ENCODE assay signal across 8 cellular contexts in the genomic region with DNA sequence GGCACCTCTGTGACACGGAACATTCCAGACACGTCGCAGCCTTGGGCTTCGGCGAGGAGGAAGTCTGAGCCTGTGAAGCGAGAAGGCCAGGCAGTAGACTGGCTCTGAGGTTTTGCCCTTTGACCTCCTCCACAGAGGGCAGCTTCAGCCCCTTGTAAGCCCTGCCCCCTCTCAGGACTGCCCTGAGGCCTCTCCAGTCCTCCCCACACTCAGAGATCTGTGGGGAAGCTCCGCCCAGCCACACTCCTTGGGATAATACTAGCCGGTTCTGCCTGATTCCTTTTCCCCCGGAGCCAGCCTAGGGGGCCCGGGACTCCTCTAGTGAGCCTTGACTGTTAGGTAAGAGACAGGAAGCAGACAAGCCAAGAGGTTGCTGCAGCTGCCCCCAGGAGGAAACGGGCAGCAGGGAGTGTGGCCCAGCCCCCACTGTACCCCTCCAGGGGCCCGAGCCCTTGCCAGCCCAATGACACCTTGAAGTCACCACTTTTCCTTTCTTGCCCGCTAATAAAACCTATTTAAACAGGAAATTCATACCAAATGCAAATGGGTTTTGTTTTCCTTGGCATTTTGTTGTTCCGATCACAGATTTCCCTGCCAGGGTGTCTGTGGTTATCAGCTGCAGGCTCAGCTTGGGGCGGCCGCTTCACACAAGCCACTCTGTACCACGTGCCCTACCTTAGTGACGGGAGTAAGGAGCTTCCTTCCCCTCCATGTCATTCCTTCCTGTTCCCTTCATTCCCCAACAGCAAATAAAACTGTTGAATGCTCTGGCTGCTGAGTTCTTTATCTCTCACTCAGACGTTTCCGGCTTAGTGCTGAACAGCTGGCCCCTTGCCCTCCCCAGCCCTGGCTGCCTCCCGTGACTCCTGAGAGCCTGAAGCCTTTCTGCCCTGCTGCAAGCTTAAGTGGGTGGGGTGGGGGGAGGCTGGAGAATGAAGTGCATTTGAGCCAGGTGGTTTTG.
DNase-seq lines count a peak whose midpoint lies in the region; ATAC-seq and TF ChIP-seq lines count a peak whose summit lies in the region.

No MANE protein-coding gene starts in this region.

- ATAC-seq in HG02588 (IDR thresholded peaks at IDR 0.05; ENCODE audit: unreplicated experiment): peak; percentile 68
- ATAC-seq in activated CD8-positive, alpha-beta memory T cell treated with anti-CD3 and anti-CD28 coated beads, Interleukin-2, amount 10 ng/mL, durations not matched to agents 7 days and 5 days: peak; percentile 62
- no peak for ATAC-seq in HG03039 (IDR thresholded peaks at IDR 0.05; ENCODE audit: unreplicated experiment)

- H3K4me3 Mint-ChIP-seq in activated CD8-positive, alpha-beta memory T cell treated with anti-CD3 and anti-CD28 coated beads, Interleukin-2, amount 10 ng/mL, durations not matched to agents 7 days and 5 days: peak overlapping the region; percentile 13
- peak overlapping the region; percentile 51 to 74 (median 68) for H3K4me3 Mint-ChIP-seq in nephron

- DNase-seq in activated T-cell treated with anti-CD3 and anti-CD28 coated beads, Interleukin-2, amount 50 U/mL, for 1 hour: peak; percentile 26
- DNase-seq in activated T-cell treated with anti-CD3 and anti-CD28 coated beads for 4 hours (no peak), NCI-H146 treated with DMSO at 0.1 percent for 48 hours (lab: John Stamatoyannopoulos, UW; ENCODE audit: unreplicated experiment) (peak; percentile 90), fibroblast of pulmonary artery (ENCODE audit: low read depth) (peak; percentile 95)
- DNase-seq in activated CD8-positive, alpha-beta memory T cell treated with anti-CD3 and anti-CD28 coated beads, Interleukin-2, amount 10 ng/mL, durations not matched to agents 7 days and 5 days: no peak

- H3K36me3 Mint-ChIP-seq in activated CD8-positive, alpha-beta memory T cell treated with anti-CD3 and anti-CD28 coated beads, Interleukin-2, amount 10 ng/mL, durations not matched to agents 7 days and 5 days: no peaks in the 10 kb centered on the region
- H3K36me3 Mint-ChIP-seq in nephron (ENCODE audit: low read depth): peaks cover 22% of the 10 kb centered on the region

- peaks cover 35% of the 10 kb centered on the region for H3K4me1 Mint-ChIP-seq in activated CD8-positive, alpha-beta memory T cell treated with anti-CD3 and anti-CD28 coated beads, Interleukin-2, amount 10 ng/mL, durations not matched to agents 7 days and 5 days
- peaks cover 43% of the 10 kb centered on the region for H3K4me1 Mint-ChIP-seq in nephron

- H3K27me3 Mint-ChIP-seq in activated CD8-positive, alpha-beta memory T cell treated with anti-CD3 and anti-CD28 coated beads, Interleukin-2, amount 10 ng/mL, durations not matched to agents 7 days and 5 days: no peaks in the 10 kb centered on the region
- peaks cover 9% of the 10 kb centered on the region for H3K27me3 Mint-ChIP-seq in nephron (ENCODE audit: low read depth)

- peak overlapping the region; percentile 58 for H3K27ac Mint-ChIP-seq in activated CD8-positive, alpha-beta memory T cell treated with anti-CD3 and anti-CD28 coated beads, Interleukin-2, amount 10 ng/mL, durations not matched to agents 7 days and 5 days
- H3K27ac Mint-ChIP-seq in nephron: peak overlapping the region; percentile 93 to 96 (median 93)

- CTCF ChIA-PET in activated CD8-positive, alpha-beta memory T cell treated with anti-CD3 and anti-CD28 coated beads, Interleukin-2, amount 10 ng/mL, durations not matched to agents 7 days and 5 days (lab: Charles Lee): interaction anchor here (1.0 kb wide), 1 partner anchor 119 kb away, joined by 3 read pairs; no protein-coding TSS in a partner anchor

- H3K4me3 ChIP-seq in fibroblast of pulmonary artery (replicated peaks; ENCODE audit: low read depth, low read length): peak overlapping the region; percentile 24

- no peaks in the 10 kb centered on the region for H3K9me3 Mint-ChIP-seq in activated CD8-positive, alpha-beta memory T cell treated with anti-CD3 and anti-CD28 coated beads, Interleukin-2, amount 10 ng/mL, durations not matched to agents 7 days and 5 days (ENCODE audit: low read depth)
- H3K9me3 Mint-ChIP-seq in nephron: no peaks in the 10 kb centered on the region

- TF ChIP-seq CTCF in fibroblast of pulmonary artery (IDR thresholded peaks at IDR 0.05; ENCODE audit: low read length, missing control alignments): no peak
- no peak for TF ChIP-seq CTCF in nephron (IDR thresholded peaks at IDR 0.05; ENCODE audit: unreplicated experiment in 3 of 3)

Comparison
In these comparisons a context has a peak if more than half of its experiments do, and no peak if none do; other contexts are left out.
1. DNase-seq: peak in activated T-cell treated with anti-CD3 and anti-CD28 coated beads, Interleukin-2, amount 50 U/mL, for 1 hour (single experiment), NCI-H146 treated with DMSO at 0.1 percent for 48 hours (single experiment) and fibroblast of pulmonary artery (single experiment); none in activated T-cell treated with anti-CD3 and anti-CD28 coated beads for 4 hours (single experiment) and activated CD8-positive, alpha-beta memory T cell treated with anti-CD3 and anti-CD28 coated beads, Interleukin-2, amount 10 ng/mL, durations not matched to agents 7 days and 5 days (single experiment).